Comparison of ENCODE assay signal across 33 cellular contexts in genomic region chr3:94784274-94784673, GRCh38.
"Had no signal": no experiment of that assay in that cellular context is flagged by ENCODE, and none has a peak within 500 bp of the region (broad histone marks: within the 10 kb centered on the region; RNA-seq: fewer than 3 reads in every experiment).

No MANE protein-coding gene starts in this region.

- H3K27ac ChIP-seq: adrenal gland, ascending aorta, body of pancreas, brain microvascular endothelial cell, breast epithelium, cardiac muscle cell had no signal

- H3K36me3 ChIP-seq: adrenal gland, ascending aorta, brain microvascular endothelial cell, breast epithelium, cardiac muscle cell had no signal

- ATAC-seq: activated naive CD4-positive, alpha-beta T cell treated with anti-CD3 and anti-CD28 coated beads, Interleukin-2, amount 50 U/mL, for 72 hours; activated naive CD8-positive, alpha-beta T cell treated with anti-CD3 and anti-CD28 coated beads, Interleukin-2, amount 50 U/mL, for 24 hours; activated T-cell treated with anti-CD3 and anti-CD28 coated beads, Interleukin-2, amount 50 U/mL, for 4 hours; activated T-cell treated with anti-CD3 and anti-CD28 coated beads, Interleukin-2, amount 50 U/mL, for 72 hours; activated T-helper 17 cell treated with anti-CD3 and anti-CD28 coated beads, Interleukin-2, amount 50 U/mL, for 72 hours; body of pancreas had no signal

- H3K9me3 ChIP-seq: adrenal gland, ascending aorta, body of pancreas, breast epithelium had no signal

- H3K4me1 ChIP-seq: adrenal gland, ascending aorta, body of pancreas, breast epithelium had no signal

- H3K4me3 ChIP-seq: adrenal gland, ascending aorta, body of pancreas, breast epithelium, cardiac muscle cell had no signal

- H3K27me3 ChIP-seq: adrenal gland, ascending aorta, body of pancreas, brain microvascular endothelial cell, breast epithelium, cardiac muscle cell had no signal

- FAIRE-seq: astrocyte, bronchial epithelial cell had no signal

- DNase-seq: activated effector memory CD4-positive, alpha-beta T cell treated with anti-CD3 and anti-CD28 coated beads, Interleukin-2, amount 50 U/mL, for 16 hours; activated effector memory CD4-positive, alpha-beta T cell treated with Interleukin-2 at 50 U/mL for 16 hours; activated gamma-delta T cell; activated gamma-delta T cell treated with Interleukin-2 at 50 U/mL for 16 hours; activated naive CD4-positive, alpha-beta T cell; activated naive CD4-positive, alpha-beta T cell treated with anti-CD3 and anti-CD28 coated beads for 36 hours; activated naive CD4-positive, alpha-beta T cell treated with anti-CD3 and anti-CD28 coated beads, Interleukin-2, amount 10 ng/mL, durations not matched to agents 7 days and 5 days; activated naive CD4-positive, alpha-beta T cell treated with anti-CD3 and anti-CD28 coated beads, Interleukin-2, amount 50 U/mL, for 16 hours; activated naive CD4-positive, alpha-beta T cell treated with Interleukin-2 at 50 U/mL for 16 hours; activated naive CD8-positive, alpha-beta T cell treated with anti-CD3 and anti-CD28 coated beads for 36 hours; activated naive CD8-positive, alpha-beta T cell treated with anti-CD3 and anti-CD28 coated beads, Interleukin-2, amount 10 ng/mL, durations not matched to agents 7 days and 5 days; activated naive CD8-positive, alpha-beta T cell treated with anti-CD3 and anti-CD28 coated beads, Interleukin-2, amount 50 U/mL, for 24 hours; activated T-cell treated with anti-CD3 and anti-CD28 coated beads, Interleukin-2, amount 50 U/mL, for 24 hours; activated T-cell treated with anti-CD3 and anti-CD28 coated beads, Interleukin-2, amount 50 U/mL, for 4 hours; activated T-cell treated with anti-CD3 and anti-CD28 coated beads, Interleukin-2, amount 50 U/mL, for 48 hours; activated T-cell treated with anti-CD3 and anti-CD28 coated beads, Interleukin-2, amount 50 U/mL, for 72 hours; adrenal gland; amniotic stem cell; amygdala; anterior cingulate cortex; aorta; body of pancreas; brain microvascular endothelial cell; caudate nucleus; central memory CD4-positive, alpha-beta T cell; cerebellar nuclear complex had no signal
